Comparison of ENCODE assay signal across 8 cellular contexts in genomic region chr10:77927343-77928256, GRCh38. TPM values are rescaled to one million over a fixed set of nuclear protein-coding genes. Genes with fewer than 3 reads are reported as not detected.
DNase-seq lines count a peak whose midpoint lies in the region; ATAC-seq and TF ChIP-seq lines count a peak whose summit lies in the region.

No MANE protein-coding gene starts in this region.

- H3K27ac ChIP-seq in AG04450 (ENCODE audit: low read depth, low read length) (no peak overlapping the region), HUES48 (ENCODE audit: low read depth, low read length) (peak overlapping the region; percentile 30)

- 0 out of 2 replicates have a peak overlapping the region, but pooled peaks have one; percentile 22 for H3K9ac ChIP-seq in HUES48 (ENCODE audit: low read depth, low read length)

- no peaks in the 10 kb centered on the region for H3K27me3 Mint-ChIP-seq in chondrocyte (ENCODE audit: low read depth)
- H3K27me3 Mint-ChIP-seq in naive thymus-derived CD8-positive, alpha-beta T cell: peaks cover 27 to 72% (median 45%) of the 10 kb centered on the region in 5 donors

- H3K9me3 ChIP-seq in AG04450 (ENCODE audit: control insufficient read depth, insufficient read depth, low read length) (no peaks in the 10 kb centered on the region), HUES48 (ENCODE audit: control insufficient read depth, insufficient read depth, low read length) (no peaks in the 10 kb centered on the region)

- POLR2A ChIA-PET in AG04450 (lab: Yijun Ruan, JAX): interaction anchor here (3.9 kb wide), 1 partner anchor 12 kb away, joined by 13 read pairs; no protein-coding TSS in a partner anchor
- POLR2A ChIA-PET in naive thymus-derived CD8-positive, alpha-beta T cell (lab: Charles Lee): no interaction called here

- H3K36me3 Mint-ChIP-seq in chondrocyte (ENCODE audit: low read depth): no peaks in the 10 kb centered on the region
- H3K36me3 Mint-ChIP-seq in naive thymus-derived CD8-positive, alpha-beta T cell: peaks cover 0 to 4% (median 0%) of the 10 kb centered on the region in 3 donors

- no peak for ATAC-seq in naive thymus-derived CD8-positive, alpha-beta T cell
- no peak for ATAC-seq in GM21737 (IDR thresholded peaks at IDR 0.05; ENCODE audit: unreplicated experiment)

- peak overlapping the region; percentile 45 for H3K27ac Mint-ChIP-seq in chondrocyte (ENCODE audit: unreplicated experiment)
- peak overlapping the region in 1 of 10 donors; percentile 13 for H3K27ac Mint-ChIP-seq in naive thymus-derived CD8-positive, alpha-beta T cell

- CTCF ChIA-PET in AG04450 (lab: Charles Lee): no interaction called here

- H3K4me3 Mint-ChIP-seq in chondrocyte (ENCODE audit: unreplicated experiment): peak overlapping the region; percentile 72
- H3K4me3 Mint-ChIP-seq in naive thymus-derived CD8-positive, alpha-beta T cell: peak overlapping the region; percentile 49 to 82 (median 70)

- DNase-seq in AG04450 (ENCODE audit: low read depth, low spot score) (no peak), chondrocyte (ENCODE audit: low spot score) (no peak), putamen (ENCODE audit: low spot score) (no peak), germinal center (ENCODE audit: low spot score) (no peak), NCI-H345 (lab: John Stamatoyannopoulos, UW) (no peak)
- DNase-seq in naive thymus-derived CD8-positive, alpha-beta T cell: no peak

- TF ChIP-seq CTCF in AG04450 (IDR thresholded peaks at IDR 0.05; ENCODE audit: low read depth, low read length) (no peak), chondrocyte (IDR thresholded peaks at IDR 0.05) (no peak)

- peaks cover 32% of the 10 kb centered on the region for H3K4me1 ChIP-seq in HUES48 (ENCODE audit: control insufficient read depth, insufficient read depth, low read length)

- H3K27me3 ChIP-seq in AG04450 (ENCODE audit: control insufficient read depth, insufficient read depth, low read length): no peaks in the 10 kb centered on the region
- H3K27me3 ChIP-seq in HUES48 (ENCODE audit: control insufficient read depth, insufficient read depth, low read length): peaks cover 9% of the 10 kb centered on the region; the same call in 1 of the 2 replicates

- H3K4me1 Mint-ChIP-seq in chondrocyte (ENCODE audit: low read depth): peaks cover 22% of the 10 kb centered on the region
- peaks cover 4 to 15% (median 9%) of the 10 kb centered on the region in 4 donors for H3K4me1 Mint-ChIP-seq in naive thymus-derived CD8-positive, alpha-beta T cell

- H3K36me3 ChIP-seq in HUES48 (ENCODE audit: control insufficient read depth, insufficient read depth, low read length): 0 out of 2 replicates have a peak, but pooled peaks cover 4% of the 10 kb centered on the region

- peaks cover 2% of the 10 kb centered on the region for H3K9me3 Mint-ChIP-seq in chondrocyte (ENCODE audit: low read depth)
- H3K9me3 Mint-ChIP-seq in naive thymus-derived CD8-positive, alpha-beta T cell: peaks cover 0 to 2% (median 0%) of the 10 kb centered on the region in 9 donors

- peak overlapping the region; percentile 83 for H3K4me3 ChIP-seq in AG04450 (ENCODE audit: low read depth, low read length)
- H3K4me3 ChIP-seq in HUES48 (ENCODE audit: low read depth, low read length): peak overlapping the region; percentile 76

RNA-seq across cellular contexts. Expression of gene DLG5, which starts 1.0 kb away (rescaled TPM):
- polyA plus RNA-seq in AG04450 (2011; rRNA removed): 16.3 and 21.9 TPM in 2 replicates
- 37.3 and 43.2 TPM in 2 replicates for polyA minus RNA-seq in AG04450 (2011; rRNA and poly(A)+ RNA removed)
- total RNA-seq in chondrocyte: 60.5 to 71.1 TPM (median 62.1 TPM) in 3 replicates
- under 1 TPM; 0.30 to 0.55 TPM for total RNA-seq in naive thymus-derived CD8-positive, alpha-beta T cell
- polyA plus RNA-seq in naive thymus-derived CD8-positive, alpha-beta T cell: under 1 TPM in 2 of 3 donors, not detected in 1; 0.04 to 0.54 TPM

Comparison
In these comparisons a context has a peak if more than half of its experiments do, and no peak if none do; other contexts are left out.
1. RNA of gene DLG5, which starts 1.0 kb away (total RNA-seq): 60.5 to 71.1 TPM in chondrocyte; 0.30 to 0.55 TPM in naive thymus-derived CD8-positive, alpha-beta T cell; every median in the first group is over 10 times any median in the second.